ENCODE assay signal across 8 cellular contexts in the genomic region with DNA sequence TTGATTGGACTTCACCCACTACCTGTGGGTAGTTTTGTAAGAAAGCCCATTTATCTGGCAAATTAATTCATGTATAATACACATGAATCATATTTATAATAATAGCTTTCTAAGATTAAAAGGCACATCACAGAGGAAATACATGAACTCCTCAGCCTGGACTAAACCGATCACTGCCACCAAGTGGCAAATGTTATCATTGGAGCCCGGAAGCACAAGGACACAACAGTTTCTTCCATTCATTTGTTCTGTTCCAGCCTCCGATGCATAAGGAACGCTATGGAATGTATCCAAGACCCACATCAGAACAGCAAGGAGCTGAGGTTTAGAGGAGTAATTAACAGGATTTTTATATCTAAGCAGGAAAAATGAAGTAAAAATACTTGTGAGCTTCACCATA. TPM values are rescaled to one million over a fixed set of nuclear protein-coding genes. Genes with fewer than 3 reads are reported as not detected.
DNase-seq lines count a peak whose midpoint lies in the region; ATAC-seq and TF ChIP-seq lines count a peak whose summit lies in the region.

No MANE protein-coding gene starts in this region.

- TF ChIP-seq POLR2A in vagina (IDR thresholded peaks at IDR 0.05), result no peak

- in situ Hi-C loops in Panc1 (cut with HindIII; ENCODE audit: low pct_unique_long_range_greater_than_20kb, low sequenced_read_pairs), result no loop called here

- BruUV-seq in Panc1 (replicated peaks; lab: Mats Ljungman, UMichigan), result no TSS peak

- H3K9me3 ChIP-seq in Panc1 (ENCODE audit: control insufficient read depth, insufficient read depth, low read depth, low read length), result no peaks in the 10 kb centered on the region
- no peaks in the 10 kb centered on the region for H3K9me3 ChIP-seq in vagina

- H3K4me1 ChIP-seq in Panc1 (ENCODE audit: control insufficient read depth, insufficient read depth, low read length) (no peaks in the 10 kb centered on the region), vagina (no peaks in the 10 kb centered on the region)

- CTCF ChIA-PET in Panc1 (lab: Charles Lee), result no interaction called here

- H3K27ac ChIP-seq in Panc1 (ENCODE audit: low read length) (peak overlapping the region; percentile 32; the same call in 1 of the 2 replicates), vagina (no peak overlapping the region)

- H3K4me3 ChIP-seq in Panc1 (ENCODE audit: low read depth in 2 of 2, low read length in 2 of 2), result no peak overlapping the region
- H3K4me3 ChIP-seq in fibroblast of the aortic adventitia (ENCODE audit: low read depth, low read length), result no peak overlapping the region
- no peak overlapping the region for H3K4me3 ChIP-seq in vagina

- intact Hi-C loops in Panc1 (cut with micrococcal nuclease; ENCODE audit: unreplicated experiment) (loop anchor here (2.0 kb wide), 1 partner anchor 216 kb away; no protein-coding TSS in a partner anchor), sciatic nerve (cut with DNase I) (no loop called here), vagina (cut with DNase I) (no loop called here)

- peak; percentile 64 for DNase-seq in AG08395 (ENCODE audit: low spot score)
- DNase-seq in GM10266 (ENCODE audit: extremely low spot score), result peak; percentile 34
- DNase-seq in Panc1 (ENCODE audit: low read depth, low spot score), result no peak
- DNase-seq in fibroblast of the aortic adventitia (ENCODE audit: low read depth), result peak; percentile 64
- no peak for DNase-seq in sciatic nerve (ENCODE audit: low spot score)
- no peak for DNase-seq in activated effector memory CD4-positive, alpha-beta T cell treated with Interleukin-2 at 50 U/mL for 16 hours
- no peak for DNase-seq in vagina (ENCODE audit: extremely low spot score in 2 of 2)

- H3K27me3 ChIP-seq in Panc1 (ENCODE audit: control insufficient read depth, insufficient read depth, low read length) (no peaks in the 10 kb centered on the region), vagina (no peaks in the 10 kb centered on the region)

- ATAC-seq in HG02938 (IDR thresholded peaks at IDR 0.05; ENCODE audit: unreplicated experiment) (peak; percentile 71), Panc1 (peak; percentile 84), sciatic nerve (peak; percentile 48)

- peak; percentile 66 for TF ChIP-seq CTCF in GM10266 (IDR thresholded peaks at IDR 0.05; ENCODE audit: control insufficient read depth, insufficient read depth, low read depth, missing control alignments)
- peak; percentile 75 for TF ChIP-seq CTCF in Panc1 (IDR thresholded peaks at IDR 0.05)
- peak; percentile 48 for TF ChIP-seq CTCF in fibroblast of the aortic adventitia (IDR thresholded peaks at IDR 0.05; ENCODE audit: insufficient read depth, low read length)
- no peak for TF ChIP-seq CTCF in vagina (IDR thresholded peaks at IDR 0.05)

- H3K36me3 ChIP-seq in Panc1 (ENCODE audit: control insufficient read depth, insufficient read depth, low read length) (no peaks in the 10 kb centered on the region), vagina (no peaks in the 10 kb centered on the region)

- POLR2A ChIA-PET in Panc1 (lab: Charles Lee), result interaction anchor here (0.5 kb wide), 1 partner anchor 182 kb away, joined by 6 read pairs; no protein-coding TSS in a partner anchor

RNA-seq across cellular contexts. Expression of a gene that starts 13.9 kb away (rescaled TPM):
- total RNA-seq in Panc1 (2021; ENCODE audit: unreplicated experiment) (0.28 TPM), fibroblast of the aortic adventitia (ENCODE audit: low replicate concordance) (0.54 and 1.3 TPM in 2 replicates), sciatic nerve (5.0 TPM), vagina (2.0 TPM)
- polyA plus RNA-seq in Panc1 (2012; ENCODE audit: insufficient read length), result not detected

Comparison
In these comparisons a context has a peak if more than half of its experiments do, and no peak if none do; other contexts are left out.
1. DNase-seq: peak in AG08395 (single experiment), GM10266 (single experiment) and fibroblast of the aortic adventitia (single experiment); none in Panc1 (single experiment), sciatic nerve (single experiment), activated effector memory CD4-positive, alpha-beta T cell treated with Interleukin-2 at 50 U/mL for 16 hours (single experiment) and vagina (0 of 2).
2. CTCF ChIP-seq: peak in GM10266 (single experiment), Panc1 (single experiment) and fibroblast of the aortic adventitia (single experiment); none in vagina (0 of 3).
3. Peak in every context shown above with its lines, with median percentiles within 50 percentile points of each other: ATAC-seq.